1 cellular context compared by ENCODE assay signal in genomic region chr4:14375816-14376215, GRCh38.
TF ChIP-seq lines count a peak whose summit lies in the region.

No MANE protein-coding gene starts in this region.

TF ChIP-seq in IMR-90, 13 proteins besides CTCF, POLR2A, EP300 and RAD21 (continued from another document):
- TF ChIP-seq USF2 (IDR thresholded peaks at IDR 0.05; ENCODE audit: low read depth, low read length) (no peak), CHD1 (IDR thresholded peaks at IDR 0.05; ENCODE audit: low read depth, low read length) (no peak), RFX5 (IDR thresholded peaks at IDR 0.05; ENCODE audit: low read depth, low read length) (no peak), NFE2L2 (IDR thresholded peaks at IDR 0.05; ENCODE audit: low read depth, low read length) (no peak), FOS (IDR thresholded peaks at IDR 0.05; ENCODE audit: low read depth, low read length) (no peak), MAFK (IDR thresholded peaks at IDR 0.05; ENCODE audit: low read depth, low read length) (no peak), BHLHE40 (IDR thresholded peaks at IDR 0.05; ENCODE audit: low read depth, low read length) (no peak), RCOR1 (IDR thresholded peaks at IDR 0.05; ENCODE audit: insufficient replicate concordance, low read length) (no peak)
TF ChIP-seq in IMR-90: peak in this region for 0.
